Comparison of ENCODE assay signal across 8 cellular contexts in genomic region chr7:141976524-141977245, GRCh38. TPM values are rescaled to one million over a fixed set of nuclear protein-coding genes. Genes with fewer than 3 reads are reported as not detected.
DNase-seq lines count a peak whose midpoint lies in the region; ATAC-seq and TF ChIP-seq lines count a peak whose summit lies in the region.

No MANE protein-coding gene starts in this region.

- TF ChIP-seq POLR2A in testis (IDR thresholded peaks at IDR 0.05) (no peak), prostate gland (IDR thresholded peaks at IDR 0.05) (no peak)

- no peak overlapping the region for H2AFZ ChIP-seq in hepatocyte

- no peaks in the 10 kb centered on the region for H3K36me3 Mint-ChIP-seq in activated naive CD4-positive, alpha-beta T cell treated with anti-CD3 and anti-CD28 coated beads, Interleukin-2, amount 10 ng/mL, durations not matched to agents 7 days and 5 days

- H3K79me2 ChIP-seq in hepatocyte = no peaks in the 10 kb centered on the region

- peak overlapping the region; percentile 42 for H3K27ac Mint-ChIP-seq in activated naive CD4-positive, alpha-beta T cell treated with anti-CD3 and anti-CD28 coated beads, Interleukin-2, amount 10 ng/mL, durations not matched to agents 7 days and 5 days

- H3K36me3 ChIP-seq in hepatocyte (replicated peaks; ENCODE audit: insufficient read depth, low read depth) (no peaks in the 10 kb centered on the region), testis (ENCODE audit: low read depth, missing control alignments) (no peaks in the 10 kb centered on the region), prostate gland (no peaks in the 10 kb centered on the region)

- no peaks in the 10 kb centered on the region for H3K9me3 ChIP-seq in hepatocyte (ENCODE audit: low read depth)
- H3K9me3 ChIP-seq in testis = no peaks in the 10 kb centered on the region
- H3K9me3 ChIP-seq in prostate gland = no peaks in the 10 kb centered on the region

- H3K4me1 Mint-ChIP-seq in activated naive CD4-positive, alpha-beta T cell treated with anti-CD3 and anti-CD28 coated beads, Interleukin-2, amount 10 ng/mL, durations not matched to agents 7 days and 5 days = peaks cover 22% of the 10 kb centered on the region

- H3K27ac ChIP-seq in VCaP = peak overlapping the region; percentile 41; the same call in 1 of the 2 replicates
- H3K27ac ChIP-seq in hepatocyte = no peak overlapping the region
- H3K27ac ChIP-seq in testis = no peak overlapping the region
- H3K27ac ChIP-seq in prostate gland = no peak overlapping the region

- H3K4me1 ChIP-seq in hepatocyte (ENCODE audit: insufficient read depth) (no peaks in the 10 kb centered on the region), testis (peaks cover 4% of the 10 kb centered on the region), prostate gland (replicated peaks) (no peaks in the 10 kb centered on the region)

- H3K27me3 Mint-ChIP-seq in activated naive CD4-positive, alpha-beta T cell treated with anti-CD3 and anti-CD28 coated beads, Interleukin-2, amount 10 ng/mL, durations not matched to agents 7 days and 5 days = no peaks in the 10 kb centered on the region

- peak overlapping the region; percentile 76 for H3K4me2 ChIP-seq in hepatocyte

- no peaks in the 10 kb centered on the region for H3K9me3 Mint-ChIP-seq in activated naive CD4-positive, alpha-beta T cell treated with anti-CD3 and anti-CD28 coated beads, Interleukin-2, amount 10 ng/mL, durations not matched to agents 7 days and 5 days

- no peak overlapping the region for H3K4me3 ChIP-seq in hepatocyte
- peak overlapping the region; percentile 20 to 49 for H3K4me3 ChIP-seq in testis
- no peak overlapping the region for H3K4me3 ChIP-seq in prostate gland

- H3K9me2 ChIP-seq in hepatocyte (replicated peaks; ENCODE audit: insufficient read depth) = no peaks in the 10 kb centered on the region

- 48% methylated on average over 11 of the region's 11 CpGs for WGBS in hepatocyte (ENCODE audit: low lambda C conversion rate, missing lambda C conversion rate)
- WGBS in testis, 2 donors = 21 to 31% methylated on average over 11 of the region's 11 CpGs
- 47% methylated on average over 11 of the region's 11 CpGs for WGBS in prostate gland

- peak overlapping the region; percentile 61 for H3K4me3 Mint-ChIP-seq in activated naive CD4-positive, alpha-beta T cell treated with anti-CD3 and anti-CD28 coated beads, Interleukin-2, amount 10 ng/mL, durations not matched to agents 7 days and 5 days

- DNase-seq in activated naive CD4-positive, alpha-beta T cell treated with anti-CD3 and anti-CD28 coated beads, Interleukin-2, amount 10 ng/mL, durations not matched to agents 7 days and 5 days = no peak
- DNase-seq in activated naive CD4-positive, alpha-beta T cell treated with anti-CD3 and anti-CD28 coated beads, Interleukin-2, amount 50 U/mL, for 16 hours = no peak
- DNase-seq in hepatocyte (ENCODE audit: low spot score) (no peak), testis (no peak), NCI-H187 (lab: John Stamatoyannopoulos, UW) (no peak), prostate gland (ENCODE audit: low spot score) (no peak)

- CTCF ChIA-PET in activated naive CD4-positive, alpha-beta T cell treated with anti-CD3 and anti-CD28 coated beads, Interleukin-2, amount 10 ng/mL, durations not matched to agents 7 days and 5 days (lab: Charles Lee) = interaction anchor here (1.0 to 3.5 kb wide), 17 partner anchors 9 to 1026 kb away, joined by 3 to 38 read pairs (median 5); no protein-coding TSS in a partner anchor

- H3K27me3 ChIP-seq in hepatocyte (no peaks in the 10 kb centered on the region), testis (no peaks in the 10 kb centered on the region), prostate gland (replicated peaks; ENCODE audit: insufficient read depth) (no peaks in the 10 kb centered on the region)

- intact Hi-C loops in testis (cut with DNase I; ENCODE audit: low total_unique reads) = no loop called here
- intact Hi-C loops in prostate gland (cut with DNase I) = no loop called here

- TF ChIP-seq CTCF in VCaP (conservative IDR thresholded peaks at IDR 0.05) = peak; percentile 9
- TF ChIP-seq CTCF in hepatocyte (IDR thresholded peaks at IDR 0.05; ENCODE audit: poor library complexity) = no peak
- no peak for TF ChIP-seq CTCF in testis (IDR thresholded peaks at IDR 0.05)
- peak in 1 of 4 experiments; percentile 0 for TF ChIP-seq CTCF in prostate gland (IDR thresholded peaks at IDR 0.05)

- H4K20me1 ChIP-seq in hepatocyte (ENCODE audit: insufficient read depth, poor library complexity, severe bottlenecking) = no peaks in the 10 kb centered on the region

- no peak for ATAC-seq in HG03565 (IDR thresholded peaks at IDR 0.05; ENCODE audit: unreplicated experiment)

RNA-seq across cellular contexts. Expression of gene TAS2R38, which starts 3.1 kb away (rescaled TPM):
- total RNA-seq in hepatocyte (not detected in 2 replicates), testis (not detected), prostate gland (not detected)
- polyA plus RNA-seq in hepatocyte (not detected in 2 replicates), testis (ENCODE audit: insufficient read depth, low read depth, low replicate concordance) (not detected)

RNA-seq across cellular contexts. Expression of gene MGAM, which starts 19.0 kb away (rescaled TPM):
- total RNA-seq in hepatocyte = 2.5 and 2.7 TPM in 2 replicates
- 0.89 and 1.0 TPM in 2 replicates for polyA plus RNA-seq in hepatocyte
- 1 to 10 TPM; 3.5 to 3.8 TPM for total RNA-seq in testis
- 9.2 TPM for polyA plus RNA-seq in testis (ENCODE audit: insufficient read depth, low read depth, low replicate concordance)
- total RNA-seq in prostate gland = 1 to 10 TPM in 1 of 2 donors, under 1 TPM in 1; 0.18 to 3.3 TPM

RNA-seq across cellular contexts. Expression of gene CLEC5A, which starts 29.9 kb away (rescaled TPM):
- total RNA-seq in hepatocyte (not detected in 2 replicates), testis (under 1 TPM; 0.31 to 0.74 TPM), prostate gland (1 to 10 TPM in 1 of 2 donors, under 1 TPM in 1; 0.74 to 1.1 TPM)
- polyA plus RNA-seq in hepatocyte (not detected in 2 replicates), testis (ENCODE audit: insufficient read depth, low read depth, low replicate concordance) (0.70 TPM)

Comparison
In these comparisons a context has a peak if more than half of its experiments do, and no peak if none do; other contexts are left out.
1. H3K4me3 ChIP-seq: peak in testis (2 of 2); none in hepatocyte (single experiment) and prostate gland (0 of 2).